In the genomic region with DNA sequence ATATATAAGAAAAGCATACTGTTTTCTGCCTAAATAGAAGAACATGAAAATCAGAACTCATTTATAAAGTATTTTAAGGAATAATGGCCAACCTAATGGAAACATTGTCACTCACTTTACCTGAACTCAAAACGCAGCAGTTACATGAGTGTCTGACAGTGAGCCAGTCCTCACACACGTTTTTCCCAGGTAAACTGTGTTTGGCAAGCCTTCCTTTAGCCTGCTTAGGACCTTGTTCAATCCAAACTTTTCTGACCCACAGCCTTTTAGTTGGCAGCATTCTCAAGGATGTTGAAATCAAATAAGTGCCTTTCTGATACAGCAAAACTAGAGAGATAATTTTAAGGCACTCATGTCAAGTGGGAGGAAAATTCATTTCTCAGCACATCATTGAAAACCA, we compare ENCODE assay signal across 33 cellular contexts.
"Had no signal": no experiment of that assay in that cellular context is flagged by ENCODE, and none has a peak within 500 bp of the region (broad histone marks: within the 10 kb centered on the region; RNA-seq: fewer than 3 reads in every experiment).

No MANE protein-coding gene starts in this region.

- DNase-seq: Karpas-422, Kasumi-1, KG1, MG63, MM.1S, MV-4-11, NCI-H1048, NCI-H1092, NCI-H1092 treated with DMSO at 0.1 percent for 48 hours, NCI-H1105, NCI-H1105 treated with DMSO at 0.1 percent for 48 hours, NCI-H1417 treated with DMSO at 0.1 percent for 48 hours, NCI-H1436, NCI-H1436 treated with DMSO at 0.1 percent for 48 hours, NCI-H146, NCI-H1694, NCI-H1694 treated with DMSO at 0.1 percent for 48 hours, NCI-H187, NCI-H187 treated with DMSO at 0.1 percent for 48 hours, NCI-H1930, NCI-H2029, NCI-H2029 treated with DMSO at 0.1 percent for 48 hours, NCI-H2081, NCI-H2081 treated with DMSO at 0.1 percent for 48 hours, NCI-H2107, NCI-H2171, NCI-H2171 treated with DMSO at 0.1 percent for 48 hours, NCI-H2227 treated with DMSO at 0.1 percent for 48 hours, NCI-H226, NCI-H345, NCI-H446, NCI-H446 treated with DMSO at 0.1 percent for 48 hours had no signal

- H3K4me3 ChIP-seq: MG63 had no signal

- H3K36me3 ChIP-seq: MG63 had no signal

- H3K27me3 ChIP-seq: MG63 had no signal

- H3K27ac ChIP-seq: KMS-11 had no signal
